5 cellular contexts compared by ENCODE assay signal in the genomic region with DNA sequence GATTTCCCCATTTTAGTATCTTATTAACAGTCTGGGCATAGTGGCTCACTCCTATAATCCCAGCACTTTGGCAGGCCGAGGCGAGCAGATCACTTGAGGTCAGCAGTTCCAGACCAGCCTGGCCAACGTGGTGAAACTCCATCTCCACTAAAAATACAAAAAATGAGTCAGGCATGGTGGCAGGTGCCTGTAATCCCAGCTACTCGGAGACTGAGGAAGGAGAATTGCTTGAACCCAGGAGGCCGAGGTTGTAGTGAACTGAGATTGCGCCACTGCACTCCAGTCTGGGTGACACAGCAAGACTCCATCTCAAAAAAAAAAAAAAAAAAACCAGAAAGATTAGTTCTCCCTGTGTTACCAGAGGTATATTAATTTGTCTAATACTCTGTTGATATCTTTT. TPM values are rescaled to one million over a fixed set of nuclear protein-coding genes. Genes with fewer than 3 reads are reported as not detected.
"Had no signal": no experiment of that assay in that cellular context is flagged by ENCODE, and none has a peak within 500 bp of the region (broad histone marks: within the 10 kb centered on the region; RNA-seq: fewer than 3 reads in every experiment).

No MANE protein-coding gene starts in this region.

RNA-seq across cellular contexts. Expression of gene NSUN7, which starts 52.3 kb away (rescaled TPM):
- total RNA-seq: GM23248, H4, HepG2, HFFc6, HT1080 had no signal
